In genomic region chr11:14232652-14233051, GRCh38 we compare ENCODE assay signal across 14 cellular contexts.
A peak's percentile ranks its signal among the peaks of the same experiment; 100 is the strongest.
DNase-seq lines count a peak whose midpoint lies in the region; ATAC-seq, FAIRE-seq and TF ChIP-seq lines count a peak whose summit lies in the region.
"Had no signal": no experiment of that assay in that cellular context is flagged by ENCODE, and none has a peak within 500 bp of the region (broad histone marks: within the 10 kb centered on the region; RNA-seq: fewer than 3 reads in every experiment).

No MANE protein-coding gene starts in this region.

- TF ChIP-seq CTCF in GM06990 (IDR thresholded peaks at IDR 0.05; ENCODE audit: insufficient read depth, low read length, poor library complexity, severe bottlenecking) = peak; percentile 47
- peak; percentile 29 for TF ChIP-seq CTCF in MM.1S (IDR thresholded peaks at IDR 0.05; ENCODE audit: low read length)
- TF ChIP-seq CTCF in chondrocyte (IDR thresholded peaks at IDR 0.05) = peak; percentile 48
- TF ChIP-seq CTCF in progenitor cell of endocrine pancreas (IDR thresholded peaks at IDR 0.05; ENCODE audit: unreplicated experiment) = peak; percentile 34

- no peak for DNase-seq in GM06990 (ENCODE audit: extremely low read depth, insufficient read length)
- no peak for DNase-seq in MM.1S
- no peak for DNase-seq in chondrocyte (ENCODE audit: low spot score)
- no peak for DNase-seq in progenitor cell of endocrine pancreas (ENCODE audit: low spot score, unreplicated experiment)
- no peak for DNase-seq in small intestine
- DNase-seq: activated CD8-positive, alpha-beta memory T cell treated with anti-CD3 and anti-CD28 coated beads, Interleukin-2, amount 50 U/mL, for 4 hours; adrenal gland; GF-D8; sigmoid colon had no signal

- H3K36me3 Mint-ChIP-seq in chondrocyte (ENCODE audit: low read depth) (no peaks in the 10 kb centered on the region), progenitor cell of endocrine pancreas (ENCODE audit: insufficient read depth) (no peaks in the 10 kb centered on the region)

- H3K27me3 ChIP-seq in GM06990 (replicated peaks; ENCODE audit: control insufficient read depth, insufficient read depth, low read length) = no peaks in the 10 kb centered on the region
- H3K27me3 ChIP-seq in MM.1S (replicated peaks; ENCODE audit: insufficient read depth, low read length) = no peaks in the 10 kb centered on the region
- H3K27me3 ChIP-seq in small intestine (ENCODE audit: control insufficient read depth in 2 of 2, insufficient read depth in 2 of 2, low read length in 2 of 2) = no peaks in the 10 kb centered on the region
- H3K27me3 ChIP-seq: adrenal gland, vagina had no signal

- no peaks in the 10 kb centered on the region for H3K9me3 Mint-ChIP-seq in chondrocyte (ENCODE audit: low read depth)
- H3K9me3 Mint-ChIP-seq in progenitor cell of endocrine pancreas (ENCODE audit: low read depth) = no peaks in the 10 kb centered on the region
- H3K9me3 Mint-ChIP-seq: T-helper 1 cell treated with Interleukin-12 subunit alpha and Interleukin-12 subunit beta and Interleukin-4 antibody, amounts not matched to agents 30 μg/mL and 1 μg/mL, for 36 hours had no signal

- no peaks in the 10 kb centered on the region for H3K36me3 ChIP-seq in GM06990 (ENCODE audit: control insufficient read depth, insufficient read depth, low read length)
- H3K36me3 ChIP-seq in MM.1S (replicated peaks; ENCODE audit: insufficient read depth, low read length) = no peaks in the 10 kb centered on the region
- H3K36me3 ChIP-seq in small intestine (ENCODE audit: control insufficient read depth in 2 of 2, insufficient read depth in 2 of 2, low read length in 2 of 2) = peaks cover 0 to 3% of the 10 kb centered on the region in 2 donors
- H3K36me3 ChIP-seq: adrenal gland, sigmoid colon, vagina had no signal

- peaks cover 10% of the 10 kb centered on the region for H3K4me1 ChIP-seq in MM.1S (ENCODE audit: low read length)
- H3K4me1 ChIP-seq in small intestine (ENCODE audit: control insufficient read depth in 2 of 2, insufficient read depth in 1 of 2, low read depth in 1 of 2, low read length in 1 of 2) = no peaks in the 10 kb centered on the region
- H3K4me1 ChIP-seq: adrenal gland, sigmoid colon, vagina had no signal

- no peak for FAIRE-seq in small intestine (lab: Jason Lieb, UNC)
- FAIRE-seq: GM19239 had no signal

- no peak for ATAC-seq in GM21717 (IDR thresholded peaks at IDR 0.05; ENCODE audit: unreplicated experiment)
- ATAC-seq in GM19023 (IDR thresholded peaks at IDR 0.05; ENCODE audit: unreplicated experiment) = no peak

- H3K4me3 ChIP-seq in GM06990 (replicated peaks; ENCODE audit: low read depth, low read length) (no peak overlapping the region), MM.1S (ENCODE audit: low read length) (no peak overlapping the region), small intestine (ENCODE audit: low read depth in 1 of 2, low read length in 2 of 2) (no peak overlapping the region)
- H3K4me3 ChIP-seq: adrenal gland, sigmoid colon, vagina had no signal

- H3K27ac Mint-ChIP-seq in chondrocyte (ENCODE audit: unreplicated experiment) = no peak overlapping the region
- no peak overlapping the region for H3K27ac Mint-ChIP-seq in progenitor cell of endocrine pancreas
- H3K27ac Mint-ChIP-seq: T-helper 1 cell treated with Interleukin-12 subunit alpha and Interleukin-12 subunit beta and Interleukin-4 antibody, amounts not matched to agents 30 μg/mL and 1 μg/mL, for 36 hours had no signal

- H3K9me2 ChIP-seq in MM.1S (replicated peaks; ENCODE audit: insufficient read depth, low read length) = no peaks in the 10 kb centered on the region

- H3K4me3 Mint-ChIP-seq in chondrocyte (ENCODE audit: unreplicated experiment) = no peak overlapping the region
- H3K4me3 Mint-ChIP-seq in progenitor cell of endocrine pancreas (ENCODE audit: low read depth) = no peak overlapping the region
- H3K4me3 Mint-ChIP-seq: T-helper 1 cell treated with Interleukin-12 subunit alpha and Interleukin-12 subunit beta and Interleukin-4 antibody, amounts not matched to agents 30 μg/mL and 1 μg/mL, for 36 hours had no signal

- H3K9ac ChIP-seq in MM.1S (ENCODE audit: low read length) = no peak overlapping the region

- H3K27ac ChIP-seq in MM.1S (ENCODE audit: low read length) = no peak overlapping the region
- H3K27ac ChIP-seq in small intestine (ENCODE audit: low read depth in 1 of 2, low read length in 1 of 2) = no peak overlapping the region
- H3K27ac ChIP-seq: adrenal gland, sigmoid colon, vagina had no signal

- H3K9me3 ChIP-seq in MM.1S (replicated peaks; ENCODE audit: insufficient read depth, low read length) = no peaks in the 10 kb centered on the region
- H3K9me3 ChIP-seq in small intestine (ENCODE audit: control insufficient read depth, low read depth) = no peaks in the 10 kb centered on the region
- H3K9me3 ChIP-seq: adrenal gland, sigmoid colon, vagina had no signal

- no peak overlapping the region for H3K4me2 ChIP-seq in MM.1S (ENCODE audit: low read depth, low read length)

- H4K20me1 ChIP-seq in MM.1S (ENCODE audit: insufficient read depth, low read length) = no peaks in the 10 kb centered on the region

- H3K4me1 Mint-ChIP-seq in chondrocyte (ENCODE audit: low read depth) (no peaks in the 10 kb centered on the region), progenitor cell of endocrine pancreas (ENCODE audit: low read depth) (no peaks in the 10 kb centered on the region)

- H3K27me3 Mint-ChIP-seq in chondrocyte (ENCODE audit: low read depth) = peaks cover 66% of the 10 kb centered on the region
- peaks cover 50% of the 10 kb centered on the region for H3K27me3 Mint-ChIP-seq in progenitor cell of endocrine pancreas

- 76 to 91% (median 84%) methylated on average over 6 of the region's 6 CpGs for WGBS in small intestine, 3 donors

- no peak overlapping the region for H2AFZ ChIP-seq in MM.1S (ENCODE audit: low read length)

- peaks cover 9% of the 10 kb centered on the region; the same call in 1 of the 2 replicates for H3F3A ChIP-seq in MM.1S (ENCODE audit: insufficient read depth, low read length)

- no peaks in the 10 kb centered on the region for H3K79me2 ChIP-seq in MM.1S (ENCODE audit: low read length)
